In the genomic region with DNA sequence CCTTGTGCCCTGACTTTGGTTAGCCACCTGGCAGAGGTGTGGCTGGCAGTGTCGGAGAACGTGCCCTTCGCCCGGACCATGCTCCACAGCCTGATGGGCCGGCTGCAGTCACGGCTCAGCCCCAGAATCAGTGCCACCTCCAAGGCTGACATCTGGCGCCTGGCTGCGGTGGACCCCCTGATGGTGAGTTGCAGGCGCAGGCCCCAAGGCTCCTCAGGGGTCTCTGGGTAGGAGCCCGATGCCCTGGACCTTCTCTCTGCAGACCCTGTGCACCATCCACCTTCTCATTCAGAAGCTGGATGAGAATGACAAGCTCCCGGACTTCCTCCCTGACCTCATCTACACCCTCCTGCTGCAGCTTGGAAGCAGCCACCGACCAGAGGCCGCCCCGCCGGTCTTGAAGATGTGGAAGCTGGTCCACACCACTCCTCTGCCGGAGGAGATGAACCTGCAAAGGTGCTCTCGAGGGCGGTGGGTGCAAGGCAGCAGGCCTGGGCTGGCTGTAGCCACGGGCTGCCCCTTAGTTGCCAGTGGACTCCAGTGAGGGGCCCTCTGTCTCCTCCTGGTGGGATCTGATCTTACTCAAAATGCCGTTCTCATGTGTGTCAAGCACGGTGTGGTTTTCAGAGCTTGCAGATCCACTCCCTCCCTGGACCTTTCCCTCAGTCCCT, we compare ENCODE assay signal across 31 cellular contexts. TPM values are rescaled to one million over a fixed set of nuclear protein-coding genes. Genes with fewer than 3 reads are reported as not detected.
DNase-seq lines count a peak whose midpoint lies in the region; ATAC-seq and TF ChIP-seq lines count a peak whose summit lies in the region.
"Had no signal": no experiment of that assay in that cellular context is flagged by ENCODE, and none has a peak within 500 bp of the region (broad histone marks: within the 10 kb centered on the region; RNA-seq: fewer than 3 reads in every experiment).

No MANE protein-coding gene starts in this region.

- H3K4me3 ChIP-seq in WERI-Rb-1 (ENCODE audit: low read depth, low read length) (no peak overlapping the region), tibial artery (no peak overlapping the region)
- H3K4me3 ChIP-seq: ascending aorta, dorsolateral prefrontal cortex, PC-9, thoracic aorta had no signal

- no peak overlapping the region for H3K27ac Mint-ChIP-seq in activated CD4-positive, alpha-beta T cell treated with anti-CD3 and anti-CD28 coated beads, Interleukin-2, amount 10 ng/mL, durations not matched to agents 7 days and 5 days
- H3K27ac Mint-ChIP-seq in natural killer cell = no peak overlapping the region
- H3K27ac Mint-ChIP-seq: activated naive CD4-positive, alpha-beta T cell treated with anti-CD3 and anti-CD28 coated beads, Interleukin-2, amount 50 U/mL, for 24 hours; activated T-cell treated with anti-CD3 and anti-CD28 coated beads, Interleukin-2, amount 50 U/mL, for 72 hours; B cell had no signal

- H3K36me3 ChIP-seq in WERI-Rb-1 (no peaks in the 10 kb centered on the region), tibial artery (no peaks in the 10 kb centered on the region)
- H3K36me3 ChIP-seq: ascending aorta, thoracic aorta had no signal

- no peaks in the 10 kb centered on the region for H3K4me1 Mint-ChIP-seq in activated CD4-positive, alpha-beta T cell treated with anti-CD3 and anti-CD28 coated beads, Interleukin-2, amount 10 ng/mL, durations not matched to agents 7 days and 5 days
- H3K4me1 Mint-ChIP-seq in natural killer cell = peaks cover 0 to 2% of the 10 kb centered on the region in 2 donors
- H3K4me1 Mint-ChIP-seq: activated naive CD4-positive, alpha-beta T cell treated with anti-CD3 and anti-CD28 coated beads, Interleukin-2, amount 50 U/mL, for 24 hours; B cell had no signal

- peaks cover 7% of the 10 kb centered on the region for H3K27me3 Mint-ChIP-seq in activated CD4-positive, alpha-beta T cell treated with anti-CD3 and anti-CD28 coated beads, Interleukin-2, amount 10 ng/mL, durations not matched to agents 7 days and 5 days
- peaks cover 0 to 14% of the 10 kb centered on the region in 2 donors for H3K27me3 Mint-ChIP-seq in natural killer cell (ENCODE audit: low read depth in 2 of 2)
- H3K27me3 Mint-ChIP-seq: activated naive CD4-positive, alpha-beta T cell treated with anti-CD3 and anti-CD28 coated beads, Interleukin-2, amount 50 U/mL, for 24 hours had no signal

- no peaks in the 10 kb centered on the region for H3K4me1 ChIP-seq in tibial artery
- H3K4me1 ChIP-seq: ascending aorta had no signal

- H3K9me3 ChIP-seq in WERI-Rb-1 (ENCODE audit: severe bottlenecking) = no peaks in the 10 kb centered on the region
- H3K9me3 ChIP-seq in tibial artery = peaks cover 0 to 10% (median 0%) of the 10 kb centered on the region in 3 donors
- H3K9me3 ChIP-seq: ascending aorta, thoracic aorta had no signal

- no peaks in the 10 kb centered on the region for H3K36me3 Mint-ChIP-seq in activated CD4-positive, alpha-beta T cell treated with anti-CD3 and anti-CD28 coated beads, Interleukin-2, amount 10 ng/mL, durations not matched to agents 7 days and 5 days (ENCODE audit: low read depth)
- H3K36me3 Mint-ChIP-seq in natural killer cell = no peaks in the 10 kb centered on the region

- H3K27me3 ChIP-seq in WERI-Rb-1 (ENCODE audit: insufficient read depth, low read depth, severe bottlenecking) (no peaks in the 10 kb centered on the region), tibial artery (no peaks in the 10 kb centered on the region)
- H3K27me3 ChIP-seq: ascending aorta had no signal

- H3K4me3 Mint-ChIP-seq in activated CD4-positive, alpha-beta T cell treated with anti-CD3 and anti-CD28 coated beads, Interleukin-2, amount 10 ng/mL, durations not matched to agents 7 days and 5 days = no peak overlapping the region
- no peak overlapping the region for H3K4me3 Mint-ChIP-seq in natural killer cell
- H3K4me3 Mint-ChIP-seq: activated naive CD4-positive, alpha-beta T cell treated with anti-CD3 and anti-CD28 coated beads, Interleukin-2, amount 50 U/mL, for 24 hours; activated T-cell treated with anti-CD3 and anti-CD28 coated beads, Interleukin-2, amount 50 U/mL, for 72 hours; B cell had no signal

- POLR2A ChIA-PET in activated CD4-positive, alpha-beta T cell treated with anti-CD3 and anti-CD28 coated beads, Interleukin-2, amount 10 ng/mL, durations not matched to agents 7 days and 5 days (lab: Charles Lee) = no interaction called here

- CTCF ChIA-PET in activated CD4-positive, alpha-beta T cell treated with anti-CD3 and anti-CD28 coated beads, Interleukin-2, amount 10 ng/mL, durations not matched to agents 7 days and 5 days (lab: Charles Lee) = interaction anchor here (0.9 to 1.5 kb wide), 2 partner anchors 9 to 35 kb away, joined by 3 read pairs; no protein-coding TSS in a partner anchor

- ATAC-seq in natural killer cell = no peak
- ATAC-seq: activated T-cell treated with anti-CD3 and anti-CD28 coated beads, Interleukin-2, amount 50 U/mL, for 72 hours had no signal

- H3K27ac ChIP-seq in WERI-Rb-1 = no peak overlapping the region
- H3K27ac ChIP-seq in tibial artery = no peak overlapping the region
- H3K27ac ChIP-seq: ascending aorta, dorsolateral prefrontal cortex, KMS-11, PC-9, thoracic aorta had no signal

- no peaks in the 10 kb centered on the region for H3K9me3 Mint-ChIP-seq in activated CD4-positive, alpha-beta T cell treated with anti-CD3 and anti-CD28 coated beads, Interleukin-2, amount 10 ng/mL, durations not matched to agents 7 days and 5 days
- no peaks in the 10 kb centered on the region for H3K9me3 Mint-ChIP-seq in natural killer cell
- H3K9me3 Mint-ChIP-seq: activated naive CD4-positive, alpha-beta T cell treated with anti-CD3 and anti-CD28 coated beads, Interleukin-2, amount 50 U/mL, for 24 hours; activated T-cell treated with anti-CD3 and anti-CD28 coated beads, Interleukin-2, amount 50 U/mL, for 72 hours had no signal

- no peak for TF ChIP-seq CTCF in WERI-Rb-1 (IDR thresholded peaks at IDR 0.05; ENCODE audit: low read depth, low read length)
- no peak for TF ChIP-seq CTCF in natural killer cell (IDR thresholded peaks at IDR 0.05)
- no peak for TF ChIP-seq CTCF in tibial artery (IDR thresholded peaks at IDR 0.05)

- DNase-seq in activated CD4-positive, alpha-beta T cell treated with anti-CD3 and anti-CD28 coated beads for 1 hour = peak; percentile 4
- no peak for DNase-seq in activated CD4-positive, alpha-beta T cell treated with anti-CD3 and anti-CD28 coated beads, Interleukin-2, amount 10 ng/mL, durations not matched to agents 7 days and 5 days
- peak; percentile 4 for DNase-seq in WERI-Rb-1
- peak; percentile 10 for DNase-seq in natural killer cell
- DNase-seq in tibial artery = peak; percentile 15 to 45
- no peak for DNase-seq in NCI-H69 (lab: John Stamatoyannopoulos, UW)
- DNase-seq in NCI-H1048 (lab: John Stamatoyannopoulos, UW) = no peak
- no peak for DNase-seq in NCI-H446 treated with DMSO at 0.1 percent for 48 hours (lab: John Stamatoyannopoulos, UW)
- DNase-seq: activated CD4-positive, CD25-positive, alpha-beta regulatory T cell; activated T-cell treated with anti-CD3 and anti-CD28 coated beads, Interleukin-2, amount 50 U/mL, for 72 hours; caudate nucleus; GOT3; mammary epithelial cell; NCI-H146; NCI-H510A treated with DMSO at 0.1 percent for 48 hours; NK-92 treated with Interleukin-12 subunit alpha and Interleukin-12 subunit beta, amount 100 ng/mL, for 24 hours; PC-9; SIG-M5; stimulated activated CD4-positive, alpha-beta T cell treated with anti-CD3 and anti-CD28 coated beads, Interleukin-12 subunit alpha, Interleukin-12 subunit beta, amount 100 ng/mL, for 4 hours; stimulated activated CD4-positive, alpha-beta T cell treated with anti-CD3 and anti-CD28 coated beads, Interleukin-4, amount 100 ng/mL, for 24 hours; stimulated activated naive CD4-positive, alpha-beta T cell; SW 1271; T1000 had no signal

- intact Hi-C loops in natural killer cell (cut with micrococcal nuclease) = no loop called here
- intact Hi-C loops in tibial artery (cut with DNase I; ENCODE audit: low total_unique reads) = no loop called here

RNA-seq across cellular contexts. Expression of a gene that starts 32.1 kb away (rescaled TPM):
- 100 to 1,000 TPM; 139 to 141 TPM for total RNA-seq in activated CD4-positive, alpha-beta T cell treated with anti-CD3 and anti-CD28 coated beads, Interleukin-2, amount 10 ng/mL, durations not matched to agents 7 days and 5 days
- 1 to 10 TPM in 2 of 3 donors, under 1 TPM in 1; 0.87 to 3.2 (median 1.5) TPM for total RNA-seq in natural killer cell
- total RNA-seq: ascending aorta had no signal

RNA-seq across cellular contexts. Expression of a gene that starts 44.1 kb away (rescaled TPM):
- not detected for total RNA-seq in activated CD4-positive, alpha-beta T cell treated with anti-CD3 and anti-CD28 coated beads, Interleukin-2, amount 10 ng/mL, durations not matched to agents 7 days and 5 days
- total RNA-seq in natural killer cell = not detected
- total RNA-seq: A172; activated T-cell treated with anti-CD3 and anti-CD28 coated beads, Interleukin-2, amount 50 U/mL, for 72 hours; ascending aorta; B cell; glomerular endothelial cell; thoracic aorta had no signal

Comparison
In these comparisons a context has a peak if more than half of its experiments do, and no peak if none do; other contexts are left out.
1. DNase-seq: peak in activated CD4-positive, alpha-beta T cell treated with anti-CD3 and anti-CD28 coated beads for 1 hour (single experiment), WERI-Rb-1 (single experiment), natural killer cell (single experiment) and tibial artery (2 of 2); none in activated CD4-positive, alpha-beta T cell treated with anti-CD3 and anti-CD28 coated beads, Interleukin-2, amount 10 ng/mL, durations not matched to agents 7 days and 5 days (single experiment), NCI-H69 (single experiment), NCI-H1048 (single experiment) and NCI-H446 treated with DMSO at 0.1 percent for 48 hours (single experiment).
2. RNA of a gene that starts 32.1 kb away (total RNA-seq): 139 to 141 TPM in activated CD4-positive, alpha-beta T cell treated with anti-CD3 and anti-CD28 coated beads, Interleukin-2, amount 10 ng/mL, durations not matched to agents 7 days and 5 days; 0.87 to 3.2 TPM in natural killer cell; every median in the first group is over 10 times any median in the second.